Comparison of ENCODE assay signal across 7 cellular contexts in genomic region chr3:105986343-105986742, GRCh38.
DNase-seq lines count a peak whose midpoint lies in the region; ATAC-seq, FAIRE-seq and TF ChIP-seq lines count a peak whose summit lies in the region.
"Not testable (repeated sequence)": the region's sequence is repeated elsewhere in the genome, so short reads cannot be mapped to it uniquely, and the experiment has no call there.

No MANE protein-coding gene starts in this region.

- H3K27me3 ChIP-seq in ACC112 (ENCODE audit: insufficient read depth, low read length); GM12878 (replicated peaks in 1 of 2; ENCODE audit: control insufficient read depth in 2 of 2, insufficient read depth in 2 of 2, low read length in 1 of 2); keratinocyte (ENCODE audit: control insufficient read depth, extremely low read depth, insufficient read depth, low read length): not testable (repeated sequence)

- H3K9me1 ChIP-seq in keratinocyte (ENCODE audit: control insufficient read depth, extremely low read depth, insufficient read depth, low read length): not testable (repeated sequence)

- BruUV-seq in GM12878 (replicated peaks; lab: Mats Ljungman, UMichigan): not testable (repeated sequence)

- RAD21 ChIA-PET in GM12878 (lab: Charles Lee; ENCODE audit: unreplicated experiment): not testable (repeated sequence)

- not testable (repeated sequence) for H3K36me3 ChIP-seq in ACC112 (ENCODE audit: insufficient read depth, low read length); GM12878 (ENCODE audit: control insufficient read depth in 2 of 2, insufficient read depth in 2 of 2, low read length in 1 of 2); keratinocyte (ENCODE audit: control insufficient read depth in 2 of 2, extremely low read depth in 1 of 2, insufficient read depth in 2 of 2, low read length in 2 of 2)

- not testable (repeated sequence) for H3K27ac Mint-ChIP-seq in activated T-helper 17 cell treated with anti-CD3 and anti-CD28 coated beads, Interleukin-2, amount 50 U/mL, for 72 hours

- not testable (repeated sequence) for H3K27ac ChIP-seq in ACC112 (ENCODE audit: low read depth, low read length); GM12878 (ENCODE audit: control insufficient read depth, insufficient read depth); keratinocyte (ENCODE audit: control insufficient read depth, insufficient read depth, low read length)

- SMC1A ChIA-PET in GM12878 (lab: Charles Lee; ENCODE audit: uncharacterized antibody, unreplicated experiment): interaction anchor here (1.1 kb wide), 1 partner anchor 12 kb away, joined by 3 read pairs; no protein-coding TSS in a partner anchor

- H3K79me2 ChIP-seq in ACC112 (ENCODE audit: control insufficient read depth, insufficient read depth, low read length, unreplicated experiment); GM12878 (ENCODE audit: control insufficient read depth, insufficient read depth, low read length); keratinocyte (ENCODE audit: control insufficient read depth, insufficient read depth, low read length): not testable (repeated sequence)

- not testable (repeated sequence) for TF ChIP-seq EP300 in GM12878 (IDR thresholded peaks at IDR 0.05; ENCODE audit: borderline replicate concordance in 1 of 2, control insufficient read depth in 1 of 2, low read depth in 2 of 2, low read length in 2 of 2)

- dilution Hi-C loops in keratinocyte (cut with MboI; ENCODE audit: extremely low pct_ligation_motif_present, low sequenced_read_pairs): not testable (repeated sequence)

- TF ChIP-seq CTCF in GM12878 (IDR thresholded peaks at IDR 0.05 in 2 of 3, conservative IDR thresholded peaks at IDR 0.05 in 1 of 3; ENCODE audit: control insufficient read depth in 2 of 3, extremely low read depth in 1 of 3, insufficient read depth in 1 of 3, low read depth in 3 of 3, low read length in 3 of 3); keratinocyte (optimal IDR thresholded peaks at IDR 0.05 in 1 of 3, IDR thresholded peaks at IDR 0.05 in 1 of 3, conservative IDR thresholded peaks at IDR 0.05 in 1 of 3; ENCODE audit: extremely low read depth in 1 of 3, insufficient read depth in 2 of 3, low read length in 3 of 3): not testable (repeated sequence)

- peak overlapping the region; percentile 15 for H3K4me3 Mint-ChIP-seq in activated T-helper 17 cell treated with anti-CD3 and anti-CD28 coated beads, Interleukin-2, amount 50 U/mL, for 72 hours

- not testable (repeated sequence) for H3K4me2 ChIP-seq in GM12878 (ENCODE audit: control insufficient read depth, insufficient read depth); keratinocyte (ENCODE audit: control insufficient read depth, extremely low read depth, insufficient read depth, low read depth, low read length)

- H2AFZ ChIP-seq in ACC112 (ENCODE audit: low read length, unreplicated experiment): peak overlapping the region; percentile 41
- not testable (repeated sequence) for H2AFZ ChIP-seq in GM12878 (ENCODE audit: control insufficient read depth, low read depth, low read length); keratinocyte (ENCODE audit: control insufficient read depth, low read length)

- not testable (repeated sequence) for TF ChIP-seq RAD21 in GM12878 (IDR thresholded peaks at IDR 0.05; ENCODE audit: insufficient read depth, low read depth, low read length)

- not testable (repeated sequence) for H3K4me1 ChIP-seq in ACC112 (ENCODE audit: control insufficient read depth, insufficient read depth, low read length, unreplicated experiment); GM12878 (ENCODE audit: control insufficient read depth, insufficient read depth, low read length); keratinocyte (ENCODE audit: control insufficient read depth, extremely low read depth, insufficient read depth, low read length)

- not testable (repeated sequence) for H3K36me3 Mint-ChIP-seq in activated T-helper 17 cell treated with anti-CD3 and anti-CD28 coated beads, Interleukin-2, amount 50 U/mL, for 72 hours (ENCODE audit: low read depth)

- H3K9ac ChIP-seq in GM12878 (ENCODE audit: control insufficient read depth, insufficient read depth, low read length); keratinocyte (ENCODE audit: control insufficient read depth, extremely low read depth, insufficient read depth, low read length): not testable (repeated sequence)

- DNase-seq in GM12892 (ENCODE audit: insufficient read length); H54 (ENCODE audit: insufficient read length, low spot score); GM12878 (ENCODE audit: low read depth, low spot score); keratinocyte (ENCODE audit: low read depth, low spot score); stimulated activated naive CD8-positive, alpha-beta T cell treated with anti-CD3 and anti-CD28 coated beads, Interleukin-15, Interleukin-2, amounts not matched to agents 100 U/mL and 50 U/mL, for 24 hours: not testable (repeated sequence)

- POLR2A ChIA-PET in GM12878 (lab: Charles Lee): not testable (repeated sequence)

- H3K27me3 Mint-ChIP-seq in activated T-helper 17 cell treated with anti-CD3 and anti-CD28 coated beads, Interleukin-2, amount 50 U/mL, for 72 hours: not testable (repeated sequence)

- ATAC-seq in activated T-helper 17 cell treated with anti-CD3 and anti-CD28 coated beads, Interleukin-2, amount 50 U/mL, for 72 hours (replicated peaks): peak; percentile 51
- not testable (repeated sequence) for ATAC-seq in GM12878
- ATAC-seq in stimulated activated naive CD8-positive, alpha-beta T cell treated with anti-CD3 and anti-CD28 coated beads, Interleukin-15, Interleukin-2, amounts not matched to agents 100 U/mL and 50 U/mL, for 24 hours: peak; percentile 40

- not testable (repeated sequence) for H3K4me3 ChIP-seq in ACC112 (ENCODE audit: low read depth, low read length); GM12878; keratinocyte (ENCODE audit: control insufficient read depth in 2 of 3, extremely low read depth in 1 of 3, insufficient read depth in 2 of 3, low read depth in 1 of 3, low read length in 3 of 3)

- in situ Hi-C loops in GM12878 (cut with MboI): not testable (repeated sequence)

- intact Hi-C loops in GM12878 (cut with micrococcal nuclease; ENCODE audit: unreplicated experiment): not testable (repeated sequence)

- not testable (repeated sequence) for TF ChIP-seq POLR2A in GM12892 (IDR thresholded peaks at IDR 0.05; ENCODE audit: low read depth, low read length); H54 (IDR thresholded peaks at IDR 0.05; ENCODE audit: low read depth, low read length); GM12878 (IDR thresholded peaks at IDR 0.05; ENCODE audit: low read depth, low read length)

- H3K9me3 Mint-ChIP-seq in activated T-helper 17 cell treated with anti-CD3 and anti-CD28 coated beads, Interleukin-2, amount 50 U/mL, for 72 hours: peaks cover 12% of the 10 kb centered on the region

- peaks cover 27% of the 10 kb centered on the region for H3K4me1 Mint-ChIP-seq in activated T-helper 17 cell treated with anti-CD3 and anti-CD28 coated beads, Interleukin-2, amount 50 U/mL, for 72 hours

- not testable (repeated sequence) for H4K20me1 ChIP-seq in GM12878 (ENCODE audit: control insufficient read depth, insufficient read depth); keratinocyte (ENCODE audit: control insufficient read depth, extremely low read depth, insufficient read depth, low read length)

- FAIRE-seq in GM12892 (lab: Jason Lieb, UNC): peak; percentile 17
- peak; percentile 85 for FAIRE-seq in H54 (lab: Jason Lieb, UNC)
- peak; percentile 49 for FAIRE-seq in GM12878 (lab: Jason Lieb, UNC)
- FAIRE-seq in keratinocyte (lab: Jason Lieb, UNC): peak; percentile 67

- WGBS in GM12878 (ENCODE audit: insufficient coverage, insufficient replicate concordance, low lambda C conversion rate, missing lambda C conversion rate): 59% methylated on average over 2 of the region's 2 CpGs

- CTCF ChIA-PET in GM12878 (lab: Yijun Ruan, JAX): not testable (repeated sequence)

- not testable (repeated sequence) for H3K9me3 ChIP-seq in GM12878 (replicated peaks; ENCODE audit: control insufficient read depth, insufficient read depth, low read length); keratinocyte (ENCODE audit: control insufficient read depth, low read depth, low read length)
